In genomic region chr7:130352335-130353074, GRCh38 we compare ENCODE assay signal across 2 cellular contexts.
TF ChIP-seq lines count a peak whose summit lies in the region.

No MANE protein-coding gene starts in this region.

TF ChIP-seq in IMR-90, 13 proteins besides CTCF, POLR2A, EP300 and RAD21:
- TF ChIP-seq MAFK (IDR thresholded peaks at IDR 0.05; ENCODE audit: low read depth, low read length) (no peak), FOS (IDR thresholded peaks at IDR 0.05; ENCODE audit: low read depth, low read length) (peak; percentile 95), CEBPB (IDR thresholded peaks at IDR 0.05; ENCODE audit: low read depth, low read length) (peak; percentile 96), RCOR1 (IDR thresholded peaks at IDR 0.05; ENCODE audit: insufficient replicate concordance, low read length) (no peak)

TF ChIP-seq in SK-N-SH, 30 proteins besides CTCF, POLR2A, EP300 and RAD21 (continued from another document):
- TF ChIP-seq SIN3A (IDR thresholded peaks at IDR 0.05; ENCODE audit: borderline replicate concordance, low read depth, low read length) (no peak), USF2 (IDR thresholded peaks at IDR 0.05; ENCODE audit: borderline replicate concordance, low read depth, low read length) (no peak), EZH2phosphoT487 (IDR thresholded peaks at IDR 0.05; ENCODE audit: borderline replicate concordance, low read depth) (no peak), MAX (IDR thresholded peaks at IDR 0.05; ENCODE audit: low read depth) (no peak), SMC3 (IDR thresholded peaks at IDR 0.05; ENCODE audit: low read depth, low read length) (no peak), NRF1 (IDR thresholded peaks at IDR 0.05; ENCODE audit: low read depth, low read length) (no peak), RXRA (IDR thresholded peaks at IDR 0.05; ENCODE audit: borderline replicate concordance, low read depth) (no peak), YY1 (IDR thresholded peaks at IDR 0.05; ENCODE audit: low read depth) (no peak), CHD2 (IDR thresholded peaks at IDR 0.05; ENCODE audit: low read length, partially characterized antibody) (no peak), REST (IDR thresholded peaks at IDR 0.05; ENCODE audit: low read depth, low read length) (no peak), TAF1 (IDR thresholded peaks at IDR 0.05; ENCODE audit: borderline replicate concordance, low read depth, low read length) (no peak), IRF3 (IDR thresholded peaks at IDR 0.05; ENCODE audit: low read depth, low read length) (no peak), FOSL2 (IDR thresholded peaks at IDR 0.05; ENCODE audit: borderline replicate concordance, low read depth) (peak; percentile 93), FOXM1 (IDR thresholded peaks at IDR 0.05; ENCODE audit: low read depth) (peak; percentile 42; the same call in 1 of the 2 replicates), PBX3 (IDR thresholded peaks at IDR 0.05) (peak; percentile 42; the same call in 1 of the 2 replicates), TCF12 (IDR thresholded peaks at IDR 0.05) (peak; percentile 68), MXI1 (IDR thresholded peaks at IDR 0.05; ENCODE audit: low read depth, low read length) (no peak), POLR2AphosphoS5 (IDR thresholded peaks at IDR 0.05; ENCODE audit: low read depth, low read length) (no peak; the same call in 1 of the 2 replicates), JUND (IDR thresholded peaks at IDR 0.05) (peak; percentile 96), USF1 (IDR thresholded peaks at IDR 0.05; ENCODE audit: borderline replicate concordance, low read depth) (no peak), GATA2 (CRISPR knock-in tag; IDR thresholded peaks at IDR 0.05) (no peak), TEAD4 (IDR thresholded peaks at IDR 0.05; ENCODE audit: borderline replicate concordance, insufficient read depth) (peak; percentile 38; the same call in 1 of the 2 replicates), NFIC (IDR thresholded peaks at IDR 0.05; ENCODE audit: borderline replicate concordance) (peak; percentile 44; the same call in 1 of the 2 replicates), RCOR1 (IDR thresholded peaks at IDR 0.05; ENCODE audit: low read length) (no peak), ELF1 (IDR thresholded peaks at IDR 0.05) (no peak)
